1 cellular context compared by ENCODE assay signal in genomic region chr1:12202190-12202497, GRCh38.
TF ChIP-seq lines count a peak whose summit lies in the region.

No MANE protein-coding gene starts in this region.

TF ChIP-seq in HEK293, 187 proteins besides CTCF, POLR2A, EP300 and RAD21 (continued from another document):
- no peak for TF ChIP-seq ZNF362 (tag by site-specific recombination; IDR thresholded peaks at IDR 0.05)
TF ChIP-seq in HEK293: peak in this region for 2.
